26 cellular contexts compared by ENCODE assay signal in the genomic region with DNA sequence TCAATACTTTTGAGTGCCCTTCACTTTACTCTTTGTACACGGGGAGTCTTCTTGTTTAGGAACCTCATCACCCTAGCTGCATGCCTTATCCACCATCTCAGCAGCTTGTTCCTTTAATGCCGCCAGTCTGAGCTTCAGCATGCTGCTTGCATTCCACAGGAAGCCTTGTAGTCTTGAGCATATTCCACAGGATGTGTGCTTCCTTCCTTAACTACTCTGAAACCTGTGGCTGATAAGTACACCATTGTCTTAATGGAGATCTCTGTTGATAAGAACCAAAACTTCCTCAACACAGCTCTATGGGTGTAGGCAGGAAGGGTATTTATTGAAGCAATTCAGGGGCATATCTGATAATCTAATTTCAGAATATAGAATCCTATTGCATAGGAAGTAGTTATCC. TPM values are rescaled to one million over a fixed set of nuclear protein-coding genes. Genes with fewer than 3 reads are reported as not detected.
A peak's percentile ranks its signal among the peaks of the same experiment; 100 is the strongest.
DNase-seq lines count a peak whose midpoint lies in the region; ATAC-seq and TF ChIP-seq lines count a peak whose summit lies in the region.
"Had no signal": no experiment of that assay in that cellular context is flagged by ENCODE, and none has a peak within 500 bp of the region (broad histone marks: within the 10 kb centered on the region; RNA-seq: fewer than 3 reads in every experiment).

No MANE protein-coding gene starts in this region.

- TF ChIP-seq CTCF in VCaP (conservative IDR thresholded peaks at IDR 0.05) (no peak), smooth muscle cell (IDR thresholded peaks at IDR 0.05; ENCODE audit: borderline replicate concordance, insufficient read depth, poor library complexity, severe bottlenecking) (no peak)

- H3K4me1 ChIP-seq in CD4-positive, CD25-positive, alpha-beta regulatory T cell (ENCODE audit: control insufficient read depth, insufficient read depth, low read length, poor library complexity, severe bottlenecking) = peaks cover 19% of the 10 kb centered on the region
- H3K4me1 ChIP-seq in smooth muscle cell (ENCODE audit: low read depth) = no peaks in the 10 kb centered on the region

- no peaks in the 10 kb centered on the region for H4K20me1 ChIP-seq in smooth muscle cell (ENCODE audit: low read depth)

- peak overlapping the region in 1 of 3 donors; percentile 58 for H3K27ac Mint-ChIP-seq in CD4-positive, CD25-positive, alpha-beta regulatory T cell
- H3K27ac Mint-ChIP-seq: activated CD4-positive, alpha-beta T cell treated with anti-CD3 and anti-CD28 coated beads, Interleukin-2, amount 10 ng/mL, durations not matched to agents 24 days and 14 days; activated naive CD8-positive, alpha-beta T cell treated with anti-CD3 and anti-CD28 coated beads, Interleukin-2, amount 50 U/mL, for 24 hours; brain; dendritic cell treated with granulocyte-macrophage colony-stimulating factor and Interleukin-4, amounts not matched to agents 40 ng/mL and 50 ng/mL, for 4 days; mesothelial cell of epicardium; nephron progenitor cell had no signal

- no peaks in the 10 kb centered on the region for H3K79me2 ChIP-seq in smooth muscle cell (ENCODE audit: low read depth)

- H3K27me3 ChIP-seq in CD4-positive, CD25-positive, alpha-beta regulatory T cell (ENCODE audit: control insufficient read depth, insufficient read depth, low read length) = no peaks in the 10 kb centered on the region
- H3K27me3 ChIP-seq in smooth muscle cell (ENCODE audit: low read depth) = no peaks in the 10 kb centered on the region
- H3K27me3 ChIP-seq: stomach, transverse colon had no signal

- no peak overlapping the region for H3K27ac ChIP-seq in CD4-positive, CD25-positive, alpha-beta regulatory T cell (ENCODE audit: insufficient read depth, low read length, poor library complexity, severe bottlenecking)
- H3K27ac ChIP-seq in VCaP = peak overlapping the region; percentile 14
- H3K27ac ChIP-seq in smooth muscle cell (ENCODE audit: low read depth) = no peak overlapping the region
- H3K27ac ChIP-seq: stomach, transverse colon had no signal

- H3F3A ChIP-seq in smooth muscle cell (ENCODE audit: low read depth) = no peaks in the 10 kb centered on the region

- no peaks in the 10 kb centered on the region for H3K9me3 ChIP-seq in CD4-positive, CD25-positive, alpha-beta regulatory T cell (ENCODE audit: control insufficient read depth in 2 of 2, low read length in 2 of 2)
- no peaks in the 10 kb centered on the region for H3K9me3 ChIP-seq in smooth muscle cell (replicated peaks; ENCODE audit: low read depth)
- H3K9me3 ChIP-seq: stomach, transverse colon had no signal

- no peak overlapping the region for H3K9ac ChIP-seq in smooth muscle cell (ENCODE audit: low read depth)

- H3K9me3 Mint-ChIP-seq in CD4-positive, CD25-positive, alpha-beta regulatory T cell = no peaks in the 10 kb centered on the region
- H3K9me3 Mint-ChIP-seq: activated CD4-positive, alpha-beta T cell treated with anti-CD3 and anti-CD28 coated beads, Interleukin-2, amount 10 ng/mL, durations not matched to agents 24 days and 14 days; activated naive CD8-positive, alpha-beta T cell treated with anti-CD3 and anti-CD28 coated beads, Interleukin-2, amount 50 U/mL, for 24 hours; brain; dendritic cell treated with granulocyte-macrophage colony-stimulating factor and Interleukin-4, amounts not matched to agents 40 ng/mL and 50 ng/mL, for 4 days; mesothelial cell of epicardium; nephron progenitor cell had no signal

- no peak overlapping the region for H2AFZ ChIP-seq in smooth muscle cell (ENCODE audit: low read depth)

- peaks cover 14 to 20% (median 16%) of the 10 kb centered on the region in 4 donors for H3K4me1 Mint-ChIP-seq in CD4-positive, CD25-positive, alpha-beta regulatory T cell

- 35% methylated on average over 2 of the region's 2 CpGs for WGBS in smooth muscle cell (ENCODE audit: low lambda C conversion rate)

- no peak for ATAC-seq in CD4-positive, CD25-positive, alpha-beta regulatory T cell (ENCODE audit: low read depth in 2 of 2)
- ATAC-seq in HG02870 (IDR thresholded peaks at IDR 0.05; ENCODE audit: unreplicated experiment) (no peak), GM18870 (IDR thresholded peaks at IDR 0.05; ENCODE audit: unreplicated experiment) (no peak)
- ATAC-seq: activated naive CD8-positive, alpha-beta T cell treated with anti-CD3 and anti-CD28 coated beads, Interleukin-2, amount 50 U/mL, for 24 hours had no signal

- H3K4me3 Mint-ChIP-seq in CD4-positive, CD25-positive, alpha-beta regulatory T cell = peak overlapping the region in 1 of 4 donors; percentile 0
- H3K4me3 Mint-ChIP-seq: activated CD4-positive, alpha-beta T cell treated with anti-CD3 and anti-CD28 coated beads, Interleukin-2, amount 10 ng/mL, durations not matched to agents 24 days and 14 days; activated naive CD8-positive, alpha-beta T cell treated with anti-CD3 and anti-CD28 coated beads, Interleukin-2, amount 50 U/mL, for 24 hours; brain; dendritic cell treated with granulocyte-macrophage colony-stimulating factor and Interleukin-4, amounts not matched to agents 40 ng/mL and 50 ng/mL, for 4 days; mesothelial cell of epicardium; nephron progenitor cell had no signal

- DNase-seq in CD4-positive, CD25-positive, alpha-beta regulatory T cell = peak in 1 of 3 donors; percentile 29
- DNase-seq in HT-29 (ENCODE audit: low spot score) = peak; percentile 59
- DNase-seq in left kidney (ENCODE audit: low read depth, low spot score) = peak; percentile 26
- no peak for DNase-seq in smooth muscle cell (lab: John Stamatoyannopoulos, UW; ENCODE audit: unreplicated experiment)
- DNase-seq in C1 segment of cervical spinal cord (lab: John Stamatoyannopoulos, UW) = no peak
- DNase-seq: activated CD4-positive, alpha-beta T cell treated with anti-CD3 and anti-CD28 coated beads, Interleukin-2, amount 10 ng/mL, durations not matched to agents 24 days and 14 days; activated effector memory CD4-positive, alpha-beta T cell treated with Interleukin-2 at 50 U/mL for 16 hours; activated naive CD8-positive, alpha-beta T cell treated with anti-CD3 and anti-CD28 coated beads, Interleukin-2, amount 50 U/mL, for 24 hours; COR-L47; foreskin fibroblast; HCEC 1CT; hypothalamus; NCI-H146; NCI-H2171 treated with DMSO at 0.1 percent for 48 hours; nephron progenitor cell; small intestine; stimulated activated CD4-positive, alpha-beta T cell treated with anti-CD3 and anti-CD28 coated beads, Interleukin-2, amount 100 ng/mL, for 48 hours; stomach; SW 1271; transverse colon had no signal

- no peaks in the 10 kb centered on the region for H3K36me3 ChIP-seq in CD4-positive, CD25-positive, alpha-beta regulatory T cell (ENCODE audit: control insufficient read depth, insufficient read depth, low read length)
- H3K36me3 ChIP-seq in smooth muscle cell (ENCODE audit: low read depth) = no peaks in the 10 kb centered on the region
- H3K36me3 ChIP-seq: stomach, transverse colon had no signal

- peak overlapping the region; percentile 51 for H3K4me3 ChIP-seq in CD4-positive, CD25-positive, alpha-beta regulatory T cell (ENCODE audit: low read depth, low read length)
- no peak overlapping the region for H3K4me3 ChIP-seq in smooth muscle cell
- H3K4me3 ChIP-seq: stomach, transverse colon had no signal

- H3K27me3 Mint-ChIP-seq in CD4-positive, CD25-positive, alpha-beta regulatory T cell = no peaks in the 10 kb centered on the region
- H3K27me3 Mint-ChIP-seq: activated CD4-positive, alpha-beta T cell treated with anti-CD3 and anti-CD28 coated beads, Interleukin-2, amount 10 ng/mL, durations not matched to agents 24 days and 14 days; activated naive CD8-positive, alpha-beta T cell treated with anti-CD3 and anti-CD28 coated beads, Interleukin-2, amount 50 U/mL, for 24 hours; brain; dendritic cell treated with granulocyte-macrophage colony-stimulating factor and Interleukin-4, amounts not matched to agents 40 ng/mL and 50 ng/mL, for 4 days had no signal

- no peaks in the 10 kb centered on the region for H3K36me3 Mint-ChIP-seq in CD4-positive, CD25-positive, alpha-beta regulatory T cell
- H3K36me3 Mint-ChIP-seq: brain, mesothelial cell of epicardium had no signal

- no peak overlapping the region for H3K4me2 ChIP-seq in smooth muscle cell

RNA-seq across cellular contexts. Expression of a gene that starts 24.4 kb away (rescaled TPM):
- total RNA-seq in CD4-positive, CD25-positive, alpha-beta regulatory T cell = 359 TPM
- 100 to 1,000 TPM; 400 to 431 (median 408) TPM for polyA plus RNA-seq in CD4-positive, CD25-positive, alpha-beta regulatory T cell
- total RNA-seq in HT-29 (2014; rRNA removed; shearing (Covaris generic)) = 92.6 and 116 TPM in 2 replicates
- total RNA-seq in smooth muscle cell = 222 and 245 TPM in 2 replicates
- polyA plus RNA-seq in smooth muscle cell = 205 and 230 TPM in 2 replicates

RNA-seq across cellular contexts. Expression of a gene that starts 56.8 kb away (rescaled TPM):
- total RNA-seq in CD4-positive, CD25-positive, alpha-beta regulatory T cell = 80.6 TPM
- polyA plus RNA-seq in CD4-positive, CD25-positive, alpha-beta regulatory T cell = 10 to 100 TPM; 35.0 to 45.0 (median 38.7) TPM
- total RNA-seq in HT-29 (2014; rRNA removed; shearing (Covaris generic)) = 5.6 and 6.0 TPM in 2 replicates
- 59.2 and 77.4 TPM in 2 replicates for total RNA-seq in smooth muscle cell
- polyA plus RNA-seq in smooth muscle cell = 50.3 and 59.8 TPM in 2 replicates

Comparison
In these comparisons a context has a peak if more than half of its experiments do, and no peak if none do; other contexts are left out.
1. DNase-seq: peak in HT-29 (single experiment) and left kidney (single experiment); none in smooth muscle cell (single experiment) and C1 segment of cervical spinal cord (0 of 14).